Comparison of ENCODE assay signal across 9 cellular contexts in genomic region chrX:54248309-54248708, GRCh38.
A peak's percentile ranks its signal among the peaks of the same experiment; 100 is the strongest.
DNase-seq lines count a peak whose midpoint lies in the region; ATAC-seq and TF ChIP-seq lines count a peak whose summit lies in the region.
"Had no signal": no experiment of that assay in that cellular context is flagged by ENCODE, and none has a peak within 500 bp of the region (broad histone marks: within the 10 kb centered on the region; RNA-seq: fewer than 3 reads in every experiment).

No MANE protein-coding gene starts in this region.

- DNase-seq in BJ (ENCODE audit: low read depth) = no peak
- DNase-seq in HCT116 (ENCODE audit: low read depth, low spot score) = peak; percentile 6
- DNase-seq in RWPE1 (ENCODE audit: low spot score) = peak; percentile 4
- DNase-seq in left ventricle myocardium superior = no peak
- no peak for DNase-seq in NCI-H1930 (lab: John Stamatoyannopoulos, UW)
- DNase-seq in posterior cingulate gyrus = no peak
- no peak for DNase-seq in SK-N-DZ (ENCODE audit: low spot score)
- no peak for DNase-seq in immature natural killer cell
- DNase-seq: stimulated activated CD8-positive, alpha-beta memory T cell treated with anti-CD3 and anti-CD28 coated beads, Interleukin-4, amount 100 ng/mL, for 48 hours had no signal

- POLR2A ChIA-PET in BJ (lab: Charles Lee) = no interaction called here
- POLR2A ChIA-PET in HCT116 (lab: Charles Lee) = no interaction called here
- POLR2A ChIA-PET in RWPE1 (lab: Yijun Ruan, JAX; ENCODE audit: low non-redundant PET) = no interaction called here

- no peak for TF ChIP-seq POLR2A in HCT116 (IDR thresholded peaks at IDR 0.05; ENCODE audit: borderline replicate concordance, extremely low read depth, insufficient read depth, insufficient read length)

- RAD21 ChIA-PET in HCT116 (lab: Charles Lee; ENCODE audit: low non-redundant PET in 1 of 2, low total read pairs in 2 of 2, uncharacterized antibody in 2 of 2, unreplicated experiment in 2 of 2) = interaction anchor here in 1 of 2 experiments (0.9 kb wide), 1 partner anchor 539 kb away, joined by 3 read pairs; no protein-coding TSS in a partner anchor

- no peak overlapping the region for H2AFZ ChIP-seq in HCT116 (ENCODE audit: low read depth, low read length, poor library complexity, severe bottlenecking)

- no peaks in the 10 kb centered on the region for H3K79me2 ChIP-seq in HCT116 (ENCODE audit: insufficient read depth, low read length)

- peak; percentile 60 for TF ChIP-seq RAD21 in HCT116 (IDR thresholded peaks at IDR 0.05; ENCODE audit: low read depth)

- H3K4me2 ChIP-seq in HCT116 (ENCODE audit: low read length) = no peak overlapping the region

- CTCF ChIA-PET in BJ (lab: Yijun Ruan, JAX) (interaction anchor here (0.6 to 1.9 kb wide), 4 partner anchors 22 to 1628 kb away, joined by 3 to 4 read pairs (median 4); no protein-coding TSS in a partner anchor), HCT116 (lab: Charles Lee) (interaction anchor here (1.0 kb wide), 1 partner anchor 192 kb away, joined by 3 read pairs; the partner anchor contains the start of gene TSR2), RWPE1 (lab: Yijun Ruan, JAX) (interaction anchor here (0.6 kb wide), 2 partner anchors 63 to 809 kb away, joined by 3 to 4 read pairs; no protein-coding TSS in a partner anchor)

- no peaks in the 10 kb centered on the region for H3K9me2 ChIP-seq in HCT116 (ENCODE audit: insufficient read depth)

- no peak overlapping the region for H3K27ac Mint-ChIP-seq in immature natural killer cell

- H3K9ac ChIP-seq in HCT116 (ENCODE audit: low read length) = no peak overlapping the region

- H3K27ac ChIP-seq in HCT116 (ENCODE audit: low read depth, low read length) (no peak overlapping the region), RWPE1 (no peak overlapping the region)

- H3K27me3 ChIP-seq in BJ (ENCODE audit: control insufficient read depth, insufficient read depth, low read length) (no peaks in the 10 kb centered on the region), HCT116 (ENCODE audit: insufficient read depth, low read length) (no peaks in the 10 kb centered on the region)

- H3K4me1 ChIP-seq in HCT116 (ENCODE audit: control insufficient read depth in 1 of 2, insufficient read depth in 2 of 2, low read length in 2 of 2) = no peaks in the 10 kb centered on the region

- H3K9me3 Mint-ChIP-seq in immature natural killer cell = no peaks in the 10 kb centered on the region

- no peak overlapping the region for H3K4me3 ChIP-seq in BJ (ENCODE audit: low read depth, low read length)
- no peak overlapping the region for H3K4me3 ChIP-seq in HCT116 (replicated peaks in 1 of 2; ENCODE audit: low read depth in 1 of 2, low read length in 2 of 2)

- no peaks in the 10 kb centered on the region for H3K36me3 ChIP-seq in BJ (ENCODE audit: control insufficient read depth, insufficient read depth, low read length)
- no peaks in the 10 kb centered on the region for H3K36me3 ChIP-seq in HCT116 (ENCODE audit: control insufficient read depth in 1 of 2, insufficient read depth in 2 of 2, low read length in 2 of 2)

- TF ChIP-seq CTCF in BJ (IDR thresholded peaks at IDR 0.05; ENCODE audit: insufficient read depth, low read depth, low read length) = peak; percentile 32; the same call in 1 of the 2 replicates
- TF ChIP-seq CTCF in HCT116 (IDR thresholded peaks at IDR 0.05 in 2 of 3, conservative IDR thresholded peaks at IDR 0.05 in 1 of 3; ENCODE audit: borderline replicate concordance in 1 of 3, insufficient read depth in 1 of 3, low read depth in 2 of 3, low read length in 2 of 3) = peak in 2 of 3 experiments; percentile 29 to 46; a peak in 2 of 6 replicates
- peak; percentile 34 for TF ChIP-seq CTCF in RWPE1 (conservative IDR thresholded peaks at IDR 0.05; ENCODE audit: low read depth)

- peaks cover 2 to 7% (median 5%) of the 10 kb centered on the region in 3 donors for H3K27me3 Mint-ChIP-seq in immature natural killer cell (ENCODE audit: low read depth in 3 of 3)

- no peaks in the 10 kb centered on the region for H3K36me3 Mint-ChIP-seq in immature natural killer cell

- BruUV-seq in HCT116 (replicated peaks; lab: Mats Ljungman, UMichigan) = no TSS peak

- H3K9me3 ChIP-seq in HCT116 (ENCODE audit: control insufficient read depth in 1 of 2, insufficient read depth in 1 of 2, low read depth in 1 of 2, low read length in 2 of 2) = no peaks in the 10 kb centered on the region

- intact Hi-C loops in HCT116 (cut with micrococcal nuclease) = loop anchor here (1.0 to 5.0 kb wide), 2 partner anchors 192 to 539 kb away; partner anchors contain the start of gene TSR2
- intact Hi-C loops in left ventricle myocardium superior (cut with micrococcal nuclease) = no loop called here
- intact Hi-C loops in posterior cingulate gyrus (cut with DNase I) = no loop called here

- no peaks in the 10 kb centered on the region for H3K4me1 Mint-ChIP-seq in immature natural killer cell

- H4K20me1 ChIP-seq in HCT116 (ENCODE audit: insufficient read depth) = no peaks in the 10 kb centered on the region

- ATAC-seq in HCT116 (peak; percentile 71; the same call in 1 of the 2 replicates), left ventricle myocardium superior (peak; percentile 35)

- no peak overlapping the region for H3K4me3 Mint-ChIP-seq in immature natural killer cell

TF ChIP-seq in HCT116, 20 proteins besides CTCF, POLR2A, EP300 and RAD21:
- TF ChIP-seq EZH2phosphoT487 (IDR thresholded peaks at IDR 0.05; ENCODE audit: borderline replicate concordance) = no peak
- TF ChIP-seq SP1 (IDR thresholded peaks at IDR 0.05; ENCODE audit: low read depth) = no peak
- no peak for TF ChIP-seq JUND (IDR thresholded peaks at IDR 0.05)
- TF ChIP-seq TCF7L2 (IDR thresholded peaks at IDR 0.05; ENCODE audit: borderline replicate concordance, extremely low read depth, insufficient read depth, insufficient read length) = no peak
- no peak for TF ChIP-seq REST (IDR thresholded peaks at IDR 0.05; ENCODE audit: low read depth)
- no peak for TF ChIP-seq CBX3 (IDR thresholded peaks at IDR 0.05; ENCODE audit: low read depth)
- no peak for TF ChIP-seq EZH2 (IDR thresholded peaks at IDR 0.05)
- TF ChIP-seq MAX (IDR thresholded peaks at IDR 0.05) = no peak
- TF ChIP-seq ZNF274 (IDR thresholded peaks at IDR 0.05; ENCODE audit: low read depth, low read length) = no peak
TF ChIP-seq in HCT116: peak in this region for 0.

Comparison
In these comparisons a context has a peak if more than half of its experiments do, and no peak if none do; other contexts are left out.
1. DNase-seq: peak in HCT116 (single experiment) and RWPE1 (single experiment); none in BJ (single experiment), left ventricle myocardium superior (single experiment), NCI-H1930 (0 of 2), posterior cingulate gyrus (0 of 10), SK-N-DZ (single experiment) and immature natural killer cell (0 of 3).
2. Peak in every context shown above with its lines, with median percentiles within 50 percentile points of each other: CTCF ChIP-seq.